Comparison of ENCODE assay signal across 1 cellular context in genomic region chr2:85368921-85369320, GRCh38.
TF ChIP-seq lines count a peak whose summit lies in the region.

No MANE protein-coding gene starts in this region.

TF ChIP-seq in SK-N-SH treated with all-trans-retinoic acid at 6 μM for 48 hours, 23 proteins besides CTCF, POLR2A, EP300 and RAD21 (continued from another document):
- TF ChIP-seq POU6F1 (CRISPR knock-in tag; IDR thresholded peaks at IDR 0.05; ENCODE audit: borderline replicate concordance, low read depth) (no peak), TSHZ2 (CRISPR knock-in tag; IDR thresholded peaks at IDR 0.05) (no peak), TOX (CRISPR knock-in tag; IDR thresholded peaks at IDR 0.05; ENCODE audit: borderline replicate concordance) (no peak), ZC3H10 (CRISPR knock-in tag; IDR thresholded peaks at IDR 0.05) (no peak), TCF4 (CRISPR knock-in tag; IDR thresholded peaks at IDR 0.05; ENCODE audit: borderline replicate concordance) (no peak), CREB5 (CRISPR knock-in tag; IDR thresholded peaks at IDR 0.05; ENCODE audit: low read depth) (no peak), CSDC2 (CRISPR knock-in tag; IDR thresholded peaks at IDR 0.05) (no peak), ZFP3 (CRISPR knock-in tag; IDR thresholded peaks at IDR 0.05) (no peak), RARB (CRISPR knock-in tag; IDR thresholded peaks at IDR 0.05) (no peak), SNAI2 (CRISPR knock-in tag; IDR thresholded peaks at IDR 0.05) (no peak), GLIS3 (CRISPR knock-in tag; IDR thresholded peaks at IDR 0.05) (no peak), OSR1 (CRISPR knock-in tag; IDR thresholded peaks at IDR 0.05) (no peak)
TF ChIP-seq in SK-N-SH treated with all-trans-retinoic acid at 6 μM for 48 hours: peak in this region for 0.
